In the genomic region with DNA sequence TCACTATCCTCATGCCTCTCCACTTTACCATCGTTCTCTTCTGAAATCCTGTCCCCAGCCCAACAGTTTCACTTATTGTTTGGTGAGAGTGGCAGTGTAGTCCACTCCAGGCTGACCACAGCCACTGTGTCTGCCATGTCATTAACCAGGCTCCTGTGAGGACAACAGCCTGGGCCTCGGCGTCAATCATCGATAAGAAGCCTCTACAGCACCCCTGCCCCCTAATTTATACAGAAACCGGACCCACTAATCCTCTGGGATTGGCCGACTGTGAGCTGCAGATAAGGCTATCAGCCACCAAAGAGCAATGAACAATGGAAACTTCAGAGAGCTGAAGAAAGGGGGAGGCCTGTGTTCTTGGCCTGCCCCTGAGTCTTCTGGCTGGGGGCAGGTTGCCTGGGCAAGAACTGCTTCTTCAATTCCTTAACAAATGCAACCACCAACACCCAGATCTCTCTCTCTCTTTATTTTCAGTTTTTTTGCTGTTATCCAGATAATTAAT, we compare ENCODE assay signal across 17 cellular contexts. TPM values are rescaled to one million over a fixed set of nuclear protein-coding genes. Genes with fewer than 3 reads are reported as not detected.
DNase-seq lines count a peak whose midpoint lies in the region; TF ChIP-seq lines count a peak whose summit lies in the region.
"Had no signal": no experiment of that assay in that cellular context is flagged by ENCODE, and none has a peak within 500 bp of the region (broad histone marks: within the 10 kb centered on the region; RNA-seq: fewer than 3 reads in every experiment).

No MANE protein-coding gene starts in this region.

- H3K9me3 Mint-ChIP-seq in Caco-2 (ENCODE audit: unreplicated experiment) (no peaks in the 10 kb centered on the region), progenitor cell of endocrine pancreas (ENCODE audit: low read depth) (no peaks in the 10 kb centered on the region)
- H3K9me3 Mint-ChIP-seq: activated CD4-positive, alpha-beta memory T cell treated with anti-CD3 and anti-CD28 coated beads for 36 hours had no signal

- POLR2A ChIA-PET in Caco-2 (lab: Charles Lee): no interaction called here

- H3K27ac Mint-ChIP-seq in Caco-2 (ENCODE audit: unreplicated experiment): peak overlapping the region; percentile 42
- H3K27ac Mint-ChIP-seq in progenitor cell of endocrine pancreas: peak overlapping the region; percentile 96
- H3K27ac Mint-ChIP-seq: activated CD4-positive, alpha-beta memory T cell treated with anti-CD3 and anti-CD28 coated beads for 36 hours had no signal

- DNase-seq in Caco-2 (no peak), OCI-M1 (lab: John Stamatoyannopoulos, UW) (peak; percentile 99), progenitor cell of endocrine pancreas (ENCODE audit: low spot score, unreplicated experiment) (no peak), AG08396 (ENCODE audit: low spot score) (no peak), GDM1 (lab: John Stamatoyannopoulos, UW) (no peak)
- no peak for DNase-seq in stimulated activated CD4-positive, alpha-beta T cell treated with anti-CD3 and anti-CD28 coated beads, Interleukin-2, amount 100 ng/mL, for 48 hours
- DNase-seq: activated CD4-positive, alpha-beta memory T cell treated with anti-CD3 and anti-CD28 coated beads for 36 hours; activated effector memory CD4-positive, alpha-beta T cell treated with Interleukin-2 at 50 U/mL for 16 hours; C1 segment of cervical spinal cord; DND-41; effector CD4-positive, alpha-beta T cell; left ventricle myocardium superior; NCI-H1092 treated with DMSO at 0.1 percent for 48 hours; sigmoid colon; stimulated activated CD4-positive, alpha-beta T cell treated with anti-CD3 and anti-CD28 coated beads, Interleukin-4, amount 100 ng/mL, for 4 hours had no signal

- H3K36me3 ChIP-seq in Caco-2 (ENCODE audit: control insufficient read depth, insufficient read depth, low read length) (no peaks in the 10 kb centered on the region), ectodermal cell (ENCODE audit: control insufficient read depth, insufficient read depth, low read length) (peaks cover 28% of the 10 kb centered on the region)

- TF ChIP-seq CTCF in Caco-2 (IDR thresholded peaks at IDR 0.05; ENCODE audit: insufficient read depth in 1 of 2, low read depth in 1 of 2, low read length in 1 of 2, severe bottlenecking in 1 of 2, unreplicated experiment in 1 of 2): no peak
- TF ChIP-seq CTCF in progenitor cell of endocrine pancreas (IDR thresholded peaks at IDR 0.05; ENCODE audit: unreplicated experiment): no peak

- peak overlapping the region; percentile 50 for H3K27ac ChIP-seq in ectodermal cell (ENCODE audit: insufficient read depth, low read depth, low read length, poor library complexity, severe bottlenecking)
- H3K27ac ChIP-seq: SJSA1 had no signal

- BruUV-seq in Caco-2 (replicated peaks; lab: Mats Ljungman, UMichigan): TSS peak; percentile 25

- H3K36me3 Mint-ChIP-seq in Caco-2 (ENCODE audit: insufficient read depth, unreplicated experiment) (peaks cover 90% of the 10 kb centered on the region), progenitor cell of endocrine pancreas (ENCODE audit: insufficient read depth) (peaks cover 39% of the 10 kb centered on the region)

- intact Hi-C loops in Caco-2 (cut with micrococcal nuclease; ENCODE audit: unreplicated experiment): no loop called here

- H3K4me3 ChIP-seq in Caco-2 (ENCODE audit: low read depth, low read length) (no peak overlapping the region), ectodermal cell (ENCODE audit: insufficient read depth, low read depth, low read length) (no peak overlapping the region)
- H3K4me3 ChIP-seq: sigmoid colon, SJSA1 had no signal

- H3K4me1 Mint-ChIP-seq in Caco-2 (ENCODE audit: low read depth, unreplicated experiment): peaks cover 14% of the 10 kb centered on the region
- peaks cover 38% of the 10 kb centered on the region for H3K4me1 Mint-ChIP-seq in progenitor cell of endocrine pancreas (ENCODE audit: low read depth)

- peaks cover 29% of the 10 kb centered on the region for H3K4me1 ChIP-seq in Caco-2
- H3K4me1 ChIP-seq in ectodermal cell (ENCODE audit: control insufficient read depth, insufficient read depth, low read length): peaks cover 34% of the 10 kb centered on the region

- CTCF ChIA-PET in Caco-2 (lab: Charles Lee): interaction anchor here (0.7 kb wide), 2 partner anchors 8 to 253 kb away, joined by 3 read pairs; a partner anchor contains a TSS

- peak overlapping the region; percentile 2 for H3K4me3 Mint-ChIP-seq in Caco-2 (ENCODE audit: unreplicated experiment)
- H3K4me3 Mint-ChIP-seq in progenitor cell of endocrine pancreas (ENCODE audit: low read depth): peak overlapping the region; percentile 41
- H3K4me3 Mint-ChIP-seq: activated CD4-positive, alpha-beta memory T cell treated with anti-CD3 and anti-CD28 coated beads for 36 hours had no signal

- no peaks in the 10 kb centered on the region for H3K27me3 ChIP-seq in Caco-2 (replicated peaks; ENCODE audit: control insufficient read depth, insufficient read depth, low read length)
- H3K27me3 ChIP-seq in ectodermal cell (ENCODE audit: control insufficient read depth, insufficient read depth, low read length, poor library complexity, severe bottlenecking): no peaks in the 10 kb centered on the region
- H3K27me3 ChIP-seq: sigmoid colon, SJSA1 had no signal

- H3K9me3 ChIP-seq in Caco-2: no peaks in the 10 kb centered on the region
- no peaks in the 10 kb centered on the region for H3K9me3 ChIP-seq in ectodermal cell (ENCODE audit: control insufficient read depth, low read length)
- H3K9me3 ChIP-seq: sigmoid colon, SJSA1 had no signal

- WGBS in ectodermal cell, 2 experiments: 87 to 89% methylated on average over 6 of the region's 6 CpGs

- H3K27me3 Mint-ChIP-seq in Caco-2 (ENCODE audit: insufficient read depth, unreplicated experiment): no peaks in the 10 kb centered on the region
- H3K27me3 Mint-ChIP-seq in progenitor cell of endocrine pancreas: no peaks in the 10 kb centered on the region
- H3K27me3 Mint-ChIP-seq: activated CD4-positive, alpha-beta memory T cell treated with anti-CD3 and anti-CD28 coated beads for 36 hours had no signal

RNA-seq across cellular contexts. Expression of a gene that starts 3.4 kb away (rescaled TPM):
- 44.6 and 45.0 TPM in 2 replicates for total RNA-seq in Caco-2 (2022)
- 34.4 TPM for polyA plus RNA-seq in ectodermal cell (2013, experiment 1 of 4)
- 32.0 TPM for polyA plus RNA-seq in ectodermal cell (2013, experiment 2 of 4)
- polyA plus RNA-seq in ectodermal cell (2013, experiment 3 of 4): 32.1 TPM
- 34.1 TPM for polyA plus RNA-seq in ectodermal cell (2013, experiment 4 of 4)
- 68.3 and 83.1 TPM in 2 replicates for total RNA-seq in progenitor cell of endocrine pancreas

RNA-seq across cellular contexts. Expression of a gene that starts 8.1 kb away (rescaled TPM):
- total RNA-seq in Caco-2 (2022): 60.4 and 61.9 TPM in 2 replicates
- 152 TPM for polyA plus RNA-seq in ectodermal cell (2013, experiment 1 of 4)
- 151 TPM for polyA plus RNA-seq in ectodermal cell (2013, experiment 2 of 4)
- polyA plus RNA-seq in ectodermal cell (2013, experiment 3 of 4): 114 TPM
- 136 TPM for polyA plus RNA-seq in ectodermal cell (2013, experiment 4 of 4)
- 94.1 and 102 TPM in 2 replicates for total RNA-seq in progenitor cell of endocrine pancreas

RNA-seq across cellular contexts. Expression of a gene that starts 10.4 kb away (rescaled TPM):
- 64.7 and 70.7 TPM in 2 replicates for total RNA-seq in Caco-2 (2022)
- 125 TPM for polyA plus RNA-seq in ectodermal cell (2013, experiment 1 of 4)
- polyA plus RNA-seq in ectodermal cell (2013, experiment 2 of 4): 134 TPM
- 110 TPM for polyA plus RNA-seq in ectodermal cell (2013, experiment 3 of 4)
- polyA plus RNA-seq in ectodermal cell (2013, experiment 4 of 4): 130 TPM
- 91.2 and 92.2 TPM in 2 replicates for total RNA-seq in progenitor cell of endocrine pancreas

RNA-seq across cellular contexts. Expression of a gene that starts 13.9 kb away (rescaled TPM):
- total RNA-seq in Caco-2 (2022) (80.8 and 92.5 TPM in 2 replicates), progenitor cell of endocrine pancreas (75.5 and 80.8 TPM in 2 replicates)
- polyA plus RNA-seq in ectodermal cell (2013, experiment 1 of 4): 65.6 TPM
- 61.5 TPM for polyA plus RNA-seq in ectodermal cell (2013, experiment 2 of 4)
- 45.2 TPM for polyA plus RNA-seq in ectodermal cell (2013, experiment 3 of 4)
- 49.2 TPM for polyA plus RNA-seq in ectodermal cell (2013, experiment 4 of 4)

RNA-seq across cellular contexts. Expression of a gene that starts 16.1 kb away (rescaled TPM):
- total RNA-seq in Caco-2 (2022) (2.0 and 3.6 TPM in 2 replicates), progenitor cell of endocrine pancreas (2.9 and 3.3 TPM in 2 replicates)
- polyA plus RNA-seq in ectodermal cell (2013, experiment 1 of 4): 6.9 TPM
- 5.5 TPM for polyA plus RNA-seq in ectodermal cell (2013, experiment 2 of 4)
- polyA plus RNA-seq in ectodermal cell (2013, experiment 3 of 4): 7.1 TPM
- 6.5 TPM for polyA plus RNA-seq in ectodermal cell (2013, experiment 4 of 4)
- total RNA-seq: SJSA1 had no signal
